15 cellular contexts compared by ENCODE assay signal in genomic region chr6:137652961-137653697, GRCh38.
DNase-seq lines count a peak whose midpoint lies in the region; ATAC-seq and TF ChIP-seq lines count a peak whose summit lies in the region.
"Had no signal": no experiment of that assay in that cellular context is flagged by ENCODE, and none has a peak within 500 bp of the region (broad histone marks: within the 10 kb centered on the region; RNA-seq: fewer than 3 reads in every experiment).

No MANE protein-coding gene starts in this region.

- no peak overlapping the region for H2BK5ac ChIP-seq in neuronal stem cell (ENCODE audit: low read length)

- no peak overlapping the region for H3K14ac ChIP-seq in neuronal stem cell (ENCODE audit: low read length)

- H3K27me3 ChIP-seq in neuronal stem cell (ENCODE audit: control insufficient read depth in 3 of 3, insufficient read depth in 3 of 3, low read depth in 1 of 3, low read length in 3 of 3) (no peaks in the 10 kb centered on the region), left ventricle myocardium inferior (ENCODE audit: low read depth) (no peaks in the 10 kb centered on the region)
- H3K27me3 ChIP-seq: BLaER1 treated with 17β-estradiol and CSF1 and Interleukin-3, amounts not matched to agents 10 nM and 100 nM had no signal

- H3K9me3 ChIP-seq in neuronal stem cell (replicated peaks in 1 of 2; ENCODE audit: control insufficient read depth in 2 of 2, insufficient read depth in 1 of 2, low read depth in 1 of 2, low read length in 2 of 2) (peaks cover 0 to 11% of the 10 kb centered on the region in 2 donors), left ventricle myocardium inferior (replicated peaks) (peaks cover 39% of the 10 kb centered on the region)
- H3K9me3 ChIP-seq: BLaER1 treated with 17β-estradiol and CSF1 and Interleukin-3, amounts not matched to agents 10 nM and 100 nM had no signal

- no peak overlapping the region for H2AFZ ChIP-seq in neuronal stem cell (ENCODE audit: low read length)

- ATAC-seq in HG03039 (IDR thresholded peaks at IDR 0.05; ENCODE audit: unreplicated experiment): no peak
- ATAC-seq in GM19397 (IDR thresholded peaks at IDR 0.05; ENCODE audit: unreplicated experiment): no peak

- DNase-seq in NCI-H2107 treated with DMSO at 0.1 percent for 48 hours (lab: John Stamatoyannopoulos, UW; ENCODE audit: unreplicated experiment) (peak; percentile 18), NCI-H2107 (lab: John Stamatoyannopoulos, UW) (no peak), HT1080 (ENCODE audit: low read depth) (peak; percentile 28), NCI-H345 (lab: John Stamatoyannopoulos, UW) (peak; percentile 62), neuronal stem cell (ENCODE audit: low spot score) (no peak), left ventricle myocardium inferior (no peak)
- DNase-seq: 8988T, DMS 273 treated with DMSO at 0.1 percent for 48 hours, EL, HCEC 1CT, KG1, NCI-H510A had no signal

- H3K9ac ChIP-seq in neuronal stem cell (ENCODE audit: low read depth, low read length, poor library complexity): no peak overlapping the region
- H3K9ac ChIP-seq: BLaER1 treated with 17β-estradiol and CSF1 and Interleukin-3, amounts not matched to agents 10 nM and 100 nM had no signal

- no peak for TF ChIP-seq CTCF in left ventricle myocardium inferior (IDR thresholded peaks at IDR 0.05; ENCODE audit: borderline replicate concordance)

- H2AK5ac ChIP-seq in neuronal stem cell (ENCODE audit: low read depth, low read length): no peak overlapping the region

- no peak overlapping the region for H4K8ac ChIP-seq in neuronal stem cell (ENCODE audit: low read depth, low read length)

- H3K23ac ChIP-seq in neuronal stem cell (ENCODE audit: low read depth, low read length, poor library complexity): no peak overlapping the region

- no peak overlapping the region for H3K4ac ChIP-seq in neuronal stem cell (ENCODE audit: low read length)

- H3K27ac ChIP-seq in neuronal stem cell (replicated peaks; ENCODE audit: low read length) (no peak overlapping the region), left ventricle myocardium inferior (replicated peaks) (no peak overlapping the region)
- H3K27ac ChIP-seq: BLaER1 treated with 17β-estradiol and CSF1 and Interleukin-3, amounts not matched to agents 10 nM and 100 nM had no signal

- no peak overlapping the region for H2BK120ac ChIP-seq in neuronal stem cell (ENCODE audit: low read depth, low read length)

- H2BK15ac ChIP-seq in neuronal stem cell (ENCODE audit: low read length): no peak overlapping the region

- no peak overlapping the region for H3K4me3 ChIP-seq in neuronal stem cell (ENCODE audit: low read length in 2 of 2)
- no peak overlapping the region for H3K4me3 ChIP-seq in left ventricle myocardium inferior
- H3K4me3 ChIP-seq: BLaER1 treated with 17β-estradiol and CSF1 and Interleukin-3, amounts not matched to agents 10 nM and 100 nM had no signal

- no CpG with 5 or more reads among the region's 3 CpGs for WGBS in neuronal stem cell (ENCODE audit: extremely low coverage in 2 of 2, insufficient read length in 2 of 2, insufficient replicate concordance in 1 of 2), 2 donors

- H3K4me1 ChIP-seq in neuronal stem cell (ENCODE audit: control insufficient read depth in 2 of 2, insufficient read depth in 1 of 2, low read depth in 1 of 2, low read length in 2 of 2) (no peaks in the 10 kb centered on the region), left ventricle myocardium inferior (peaks cover 30% of the 10 kb centered on the region)

- no peak overlapping the region for H3K4me2 ChIP-seq in neuronal stem cell (ENCODE audit: insufficient read depth, low read length, poor library complexity, severe bottlenecking)

- H3K36me3 ChIP-seq in neuronal stem cell (replicated peaks in 1 of 2; ENCODE audit: control insufficient read depth in 2 of 2, insufficient read depth in 2 of 2, low read length in 2 of 2) (no peaks in the 10 kb centered on the region), left ventricle myocardium inferior (no peaks in the 10 kb centered on the region)
- H3K36me3 ChIP-seq: BLaER1 treated with 17β-estradiol and CSF1 and Interleukin-3, amounts not matched to agents 10 nM and 100 nM had no signal

- no peak overlapping the region for H2BK12ac ChIP-seq in neuronal stem cell (ENCODE audit: low read length)

- no peak overlapping the region for H4K91ac ChIP-seq in neuronal stem cell (ENCODE audit: low read depth, low read length, poor library complexity)

- H3K79me1 ChIP-seq in neuronal stem cell (ENCODE audit: low read depth, low read length): no peaks in the 10 kb centered on the region

- intact Hi-C loops in left ventricle myocardium inferior (cut with micrococcal nuclease): no loop called here

- peak overlapping the region; percentile 2 for H3K18ac ChIP-seq in neuronal stem cell (ENCODE audit: low read length)

Comparison
In these comparisons a context has a peak if more than half of its experiments do, and no peak if none do; other contexts are left out.
1. DNase-seq: peak in NCI-H2107 treated with DMSO at 0.1 percent for 48 hours (single experiment), HT1080 (single experiment) and NCI-H345 (single experiment); none in NCI-H2107 (single experiment), neuronal stem cell (single experiment) and left ventricle myocardium inferior (single experiment).